8 cellular contexts compared by ENCODE assay signal in genomic region chr12:96907681-96908163, GRCh38. TPM values are rescaled to one million over a fixed set of nuclear protein-coding genes. Genes with fewer than 3 reads are reported as not detected.
A peak's percentile ranks its signal among the peaks of the same experiment; 100 is the strongest.
DNase-seq lines count a peak whose midpoint lies in the region; ATAC-seq, FAIRE-seq and TF ChIP-seq lines count a peak whose summit lies in the region.

No MANE protein-coding gene starts in this region.

- H3K27ac ChIP-seq in left ventricle myocardium inferior (replicated peaks) = peak overlapping the region; percentile 87
- peak overlapping the region; percentile 78 for H3K27ac ChIP-seq in rectal smooth muscle tissue (ENCODE audit: low read depth, low read length)

- H3K4me1 ChIP-seq in left ventricle myocardium inferior (peaks cover 43% of the 10 kb centered on the region), rectal smooth muscle tissue (ENCODE audit: control insufficient read depth, insufficient read depth, low read length) (peaks cover 8% of the 10 kb centered on the region)

- H3K27ac Mint-ChIP-seq in activated naive CD8-positive, alpha-beta T cell = peak overlapping the region; percentile 95

- H3K27me3 Mint-ChIP-seq in activated naive CD8-positive, alpha-beta T cell = no peaks in the 10 kb centered on the region

- intact Hi-C loops in left ventricle myocardium inferior (cut with micrococcal nuclease) = no loop called here

- H3K4me3 ChIP-seq in left ventricle myocardium inferior (peak overlapping the region; percentile 91), rectal smooth muscle tissue (ENCODE audit: low read length) (peak overlapping the region; percentile 81)

- TF ChIP-seq POLR2A in GM12891 (IDR thresholded peaks at IDR 0.05; ENCODE audit: low read depth, low read length) = no peak

- H3K36me3 Mint-ChIP-seq in activated naive CD8-positive, alpha-beta T cell = peaks cover 2% of the 10 kb centered on the region

- H3K9ac ChIP-seq in rectal smooth muscle tissue (ENCODE audit: low read length) = peak overlapping the region; percentile 25

- no peaks in the 10 kb centered on the region for H3K9me3 ChIP-seq in left ventricle myocardium inferior (replicated peaks)

- DNase-seq in AG08395 (ENCODE audit: low spot score) = peak; percentile 28
- peak; percentile 9 for DNase-seq in GM12891 (ENCODE audit: insufficient read length, low spot score)
- peak; percentile 37 for DNase-seq in NCI-H526 treated with DMSO at 0.1 percent for 48 hours (lab: John Stamatoyannopoulos, UW)
- DNase-seq in left ventricle myocardium inferior = no peak
- DNase-seq in epidermal melanocyte (ENCODE audit: insufficient read length, low spot score) = no peak

- FAIRE-seq in GM12891 (lab: Jason Lieb, UNC) = no peak

- H3K27me3 ChIP-seq in left ventricle myocardium inferior (ENCODE audit: low read depth) (no peaks in the 10 kb centered on the region), rectal smooth muscle tissue (ENCODE audit: control insufficient read depth, insufficient read depth, low read length) (no peaks in the 10 kb centered on the region)

- H3K4me1 Mint-ChIP-seq in activated naive CD8-positive, alpha-beta T cell (ENCODE audit: low read depth) = peaks cover 48% of the 10 kb centered on the region

- no peak for TF ChIP-seq CTCF in left ventricle myocardium inferior (IDR thresholded peaks at IDR 0.05; ENCODE audit: borderline replicate concordance)

- peak overlapping the region; percentile 94 for H3K4me3 Mint-ChIP-seq in activated naive CD8-positive, alpha-beta T cell

- ATAC-seq in HG02840 (IDR thresholded peaks at IDR 0.05; ENCODE audit: low FRiP score, unreplicated experiment) = peak; percentile 25

- H3K36me3 ChIP-seq in left ventricle myocardium inferior (no peaks in the 10 kb centered on the region), rectal smooth muscle tissue (ENCODE audit: control insufficient read depth, insufficient read depth, low read length) (no peaks in the 10 kb centered on the region)

- no peaks in the 10 kb centered on the region for H3K9me3 Mint-ChIP-seq in activated naive CD8-positive, alpha-beta T cell (ENCODE audit: low read depth)

TF ChIP-seq in GM12891, 5 proteins besides CTCF, POLR2A, EP300 and RAD21:
- TF ChIP-seq TAF1 (IDR thresholded peaks at IDR 0.05; ENCODE audit: low read depth, low read length) = no peak
- TF ChIP-seq SPI1 (IDR thresholded peaks at IDR 0.05; ENCODE audit: low read depth, low read length) = no peak
- no peak for TF ChIP-seq PAX5 (IDR thresholded peaks at IDR 0.05; ENCODE audit: insufficient read depth, low read length, severe bottlenecking)
- no peak for TF ChIP-seq POU2F2 (IDR thresholded peaks at IDR 0.05; ENCODE audit: low read depth, low read length)
- no peak for TF ChIP-seq POLR2AphosphoS5 (IDR thresholded peaks at IDR 0.05; ENCODE audit: low read depth, low read length)

RNA-seq across cellular contexts. Expression of gene NEDD1, which starts 0.7 kb away (rescaled TPM):
- polyA plus RNA-seq in GM12891 (2012; ENCODE audit: low read depth, missing spikeins) = 13.3 TPM
- 15.2 TPM for total RNA-seq in left ventricle myocardium inferior

Comparison
In these comparisons a context has a peak if more than half of its experiments do, and no peak if none do; other contexts are left out.
1. DNase-seq: peak in AG08395 (single experiment), GM12891 (single experiment) and NCI-H526 treated with DMSO at 0.1 percent for 48 hours (single experiment); none in left ventricle myocardium inferior (single experiment) and epidermal melanocyte (single experiment).